10 cellular contexts compared by ENCODE assay signal in the genomic region with DNA sequence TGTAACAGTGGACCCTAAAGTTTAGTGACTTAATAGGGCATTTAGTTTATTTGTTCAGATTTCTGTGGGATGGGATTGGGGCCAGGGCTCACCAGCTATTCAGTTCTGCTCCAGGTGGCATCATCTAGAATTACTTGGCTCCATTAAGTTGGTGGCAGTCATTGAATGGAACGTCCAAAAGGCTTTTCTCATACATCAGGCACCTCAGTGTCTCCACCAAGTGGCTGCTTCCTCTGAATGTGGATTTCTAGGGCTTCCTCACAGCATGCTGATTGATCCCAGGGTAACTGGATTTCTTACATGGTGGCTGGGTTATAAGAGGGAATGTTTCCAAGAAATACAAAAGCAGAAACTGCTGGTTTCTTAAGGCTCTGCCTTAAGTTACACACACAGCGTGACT. TPM values are rescaled to one million over a fixed set of nuclear protein-coding genes. Genes with fewer than 3 reads are reported as not detected.
DNase-seq lines count a peak whose midpoint lies in the region; ATAC-seq, FAIRE-seq and TF ChIP-seq lines count a peak whose summit lies in the region.
"Had no signal": no experiment of that assay in that cellular context is flagged by ENCODE, and none has a peak within 500 bp of the region (broad histone marks: within the 10 kb centered on the region; RNA-seq: fewer than 3 reads in every experiment).

No MANE protein-coding gene starts in this region.

- no peaks in the 10 kb centered on the region for H3K9me3 ChIP-seq in left lung
- H3K9me3 ChIP-seq in upper lobe of left lung = no peaks in the 10 kb centered on the region
- no peaks in the 10 kb centered on the region for H3K9me3 ChIP-seq in naive thymus-derived CD4-positive, alpha-beta T cell (ENCODE audit: control insufficient read depth in 2 of 3, low read length in 3 of 3)
- H3K9me3 ChIP-seq: heart right ventricle had no signal

- H3K36me3 Mint-ChIP-seq in naive thymus-derived CD4-positive, alpha-beta T cell = peaks cover 0 to 23% (median 2%) of the 10 kb centered on the region in 5 donors

- H3K36me3 ChIP-seq in left lung (no peaks in the 10 kb centered on the region), upper lobe of left lung (peaks cover 0 to 3% (median 0%) of the 10 kb centered on the region in 4 donors)
- H3K36me3 ChIP-seq in naive thymus-derived CD4-positive, alpha-beta T cell (ENCODE audit: control insufficient read depth in 2 of 3, insufficient read depth in 3 of 3, low read length in 3 of 3) = peaks cover 0 to 4% (median 0%) of the 10 kb centered on the region in 3 experiments

- peak; percentile 5 for TF ChIP-seq CTCF in D721Med (IDR thresholded peaks at IDR 0.05; ENCODE audit: insufficient read depth, missing control alignments)
- no peak for TF ChIP-seq CTCF in left lung (IDR thresholded peaks at IDR 0.05)
- TF ChIP-seq CTCF in upper lobe of left lung (IDR thresholded peaks at IDR 0.05) = no peak

- H3K4me3 Mint-ChIP-seq in naive thymus-derived CD4-positive, alpha-beta T cell = peak overlapping the region in 1 of 10 donors; percentile 4

- POLR2A ChIA-PET in HEK293T (lab: Yijun Ruan, JAX) = interaction anchor here (0.7 kb wide), 1 partner anchor 1388 kb away, joined by 4 read pairs; no protein-coding TSS in a partner anchor
- POLR2A ChIA-PET in naive thymus-derived CD4-positive, alpha-beta T cell (lab: Charles Lee) = interaction anchor here (0.6 kb wide), 1 partner anchor 15 kb away, joined by 3 read pairs; no protein-coding TSS in a partner anchor

- 68 to 86% methylated on average over 2 of the region's 2 CpGs for WGBS in upper lobe of left lung, 2 donors

- intact Hi-C loops in left lung (cut with DNase I) = no loop called here
- intact Hi-C loops in naive thymus-derived CD4-positive, alpha-beta T cell (cut with micrococcal nuclease) = loop anchor here in 1 of 2 donors (2.0 kb wide), 2 partner anchors 34 to 78 kb away; no protein-coding TSS in a partner anchor

- no peak for TF ChIP-seq POLR2A in upper lobe of left lung (IDR thresholded peaks at IDR 0.05)

- no peak for DNase-seq in D721Med (ENCODE audit: insufficient read length, low spot score)
- peak; percentile 27 for DNase-seq in HEK293T (ENCODE audit: extremely low spot score)
- DNase-seq in SK-MEL-5 (ENCODE audit: low read depth, low spot score) = peak; percentile 77
- peak; percentile 66 for DNase-seq in islet precursor cell
- no peak for DNase-seq in left lung
- no peak for DNase-seq in upper lobe of left lung
- DNase-seq in naive thymus-derived CD4-positive, alpha-beta T cell = no peak
- DNase-seq: amniotic stem cell, heart right ventricle had no signal

- H3K27me3 ChIP-seq in left lung (no peaks in the 10 kb centered on the region), upper lobe of left lung (no peaks in the 10 kb centered on the region)
- no peaks in the 10 kb centered on the region for H3K27me3 ChIP-seq in naive thymus-derived CD4-positive, alpha-beta T cell (ENCODE audit: control insufficient read depth in 2 of 2, insufficient read depth in 2 of 2, low read length in 2 of 2)
- H3K27me3 ChIP-seq: heart right ventricle had no signal

- no peak overlapping the region for H3K4me3 ChIP-seq in left lung
- H3K4me3 ChIP-seq in upper lobe of left lung = no peak overlapping the region
- H3K4me3 ChIP-seq in naive thymus-derived CD4-positive, alpha-beta T cell (ENCODE audit: low read length) = no peak overlapping the region
- H3K4me3 ChIP-seq: heart right ventricle had no signal

- no peak for FAIRE-seq in D721Med (lab: Jason Lieb, UNC)

- ATAC-seq in HG03039 (IDR thresholded peaks at IDR 0.05; ENCODE audit: unreplicated experiment) (no peak), left lung (no peak), upper lobe of left lung (ENCODE audit: low FRiP score in 2 of 2) (no peak)
- no peak for ATAC-seq in naive thymus-derived CD4-positive, alpha-beta T cell
- ATAC-seq: heart right ventricle had no signal

- H3K27ac Mint-ChIP-seq in naive thymus-derived CD4-positive, alpha-beta T cell = peak overlapping the region in 1 of 9 donors; percentile 47

- peaks cover 0 to 1% (median 0%) of the 10 kb centered on the region in 11 donors for H3K9me3 Mint-ChIP-seq in naive thymus-derived CD4-positive, alpha-beta T cell

- CTCF ChIA-PET in HEK293T (lab: Yijun Ruan, JAX) = interaction anchor here (1.2 kb wide), 1 partner anchor 170 kb away, joined by 11 read pairs; no protein-coding TSS in a partner anchor
- CTCF ChIA-PET in naive thymus-derived CD4-positive, alpha-beta T cell (lab: Charles Lee) = interaction anchor here (0.7 to 1.1 kb wide), 2 partner anchors 46 to 77 kb away, joined by 3 to 4 read pairs; no protein-coding TSS in a partner anchor

- in situ Hi-C loops in SK-MEL-5 (cut with HindIII; ENCODE audit: low pct_unique_long_range_greater_than_20kb, low sequenced_read_pairs) = no loop called here

- H3K27ac ChIP-seq in left lung = no peak overlapping the region
- no peak overlapping the region for H3K27ac ChIP-seq in upper lobe of left lung
- H3K27ac ChIP-seq in naive thymus-derived CD4-positive, alpha-beta T cell (ENCODE audit: low read depth, low read length) = no peak overlapping the region
- H3K27ac ChIP-seq: heart right ventricle had no signal

- H3K4me1 ChIP-seq in left lung (peaks cover 2 to 30% of the 10 kb centered on the region in 2 donors), upper lobe of left lung (peaks cover 9 to 24% (median 10%) of the 10 kb centered on the region in 4 donors)
- H3K4me1 ChIP-seq in naive thymus-derived CD4-positive, alpha-beta T cell (ENCODE audit: control insufficient read depth in 2 of 2, insufficient read depth in 2 of 2, low read length in 2 of 2) = peaks cover 6 to 8% of the 10 kb centered on the region in 2 donors

- no peaks in the 10 kb centered on the region for H3K27me3 Mint-ChIP-seq in naive thymus-derived CD4-positive, alpha-beta T cell

- peaks cover 25 to 91% (median 66%) of the 10 kb centered on the region in 7 donors for H3K4me1 Mint-ChIP-seq in naive thymus-derived CD4-positive, alpha-beta T cell

- no peak for TF ChIP-seq EP300 in upper lobe of left lung (IDR thresholded peaks at IDR 0.05)

TF ChIP-seq in HEK293T, 16 proteins besides CTCF, POLR2A, EP300 and RAD21:
- TF ChIP-seq FOXA1 (IDR thresholded peaks at IDR 0.05) = no peak
- TF ChIP-seq HDGF (IDR thresholded peaks at IDR 0.05; ENCODE audit: borderline replicate concordance) = no peak
- no peak for TF ChIP-seq LEF1 (IDR thresholded peaks at IDR 0.05; ENCODE audit: borderline replicate concordance)
- TF ChIP-seq SP1 (IDR thresholded peaks at IDR 0.05) = no peak

RNA-seq across cellular contexts. Expression of a gene that starts 34.7 kb away (rescaled TPM):
- 32.6 and 33.7 TPM in 2 replicates for total RNA-seq in SK-MEL-5 (2014; rRNA removed; shearing (Covaris generic))
- polyA plus RNA-seq in SK-MEL-5 (2015; cell fraction: cytosol; rRNA removed) = 12.0 and 18.2 TPM in 2 replicates
- 54.3 and 57.9 TPM in 2 replicates for polyA plus RNA-seq in SK-MEL-5 (2015; cell fraction: nucleus; rRNA removed)
- total RNA-seq in left lung = 10 to 100 TPM; 40.9 to 41.3 TPM
- total RNA-seq in upper lobe of left lung = 100 to 1,000 TPM in 2 of 6 donors, 10 to 100 TPM in 4; 32.4 to 132 (median 79.0) TPM
- total RNA-seq in naive thymus-derived CD4-positive, alpha-beta T cell = 10 to 100 TPM; 45.6 to 71.8 (median 59.1) TPM
- 10 to 100 TPM; 42.1 to 72.4 TPM for polyA plus RNA-seq in naive thymus-derived CD4-positive, alpha-beta T cell

Comparison
In these comparisons a context has a peak if more than half of its experiments do, and no peak if none do; other contexts are left out.
1. DNase-seq: peak in HEK293T (single experiment), SK-MEL-5 (single experiment) and islet precursor cell (single experiment); none in D721Med (single experiment), left lung (0 of 2), upper lobe of left lung (0 of 2) and naive thymus-derived CD4-positive, alpha-beta T cell (0 of 9).